36 cellular contexts compared by ENCODE assay signal in genomic region chr11:44348721-44349120, GRCh38. TPM values are rescaled to one million over a fixed set of nuclear protein-coding genes. Genes with fewer than 3 reads are reported as not detected.
"Had no signal": no experiment of that assay in that cellular context is flagged by ENCODE, and none has a peak within 500 bp of the region (broad histone marks: within the 10 kb centered on the region; RNA-seq: fewer than 3 reads in every experiment).

No MANE protein-coding gene starts in this region.

- H3K27ac Mint-ChIP-seq: activated CD4-positive, alpha-beta memory T cell treated with anti-CD3 and anti-CD28 coated beads for 36 hours; activated CD4-positive, alpha-beta T cell treated with anti-CD3 and anti-CD28 coated beads, Interleukin-2, amount 10 ng/mL, durations not matched to agents 24 days and 14 days; activated CD8-positive, alpha-beta T cell treated with anti-CD3 and anti-CD28 coated beads for 36 hours; activated naive CD4-positive, alpha-beta T cell treated with anti-CD3 and anti-CD28 coated beads for 36 hours; activated naive CD4-positive, alpha-beta T cell treated with anti-CD3 and anti-CD28 coated beads, Interleukin-2, amount 50 U/mL, for 72 hours; activated naive CD8-positive, alpha-beta T cell treated with anti-CD3 and anti-CD28 coated beads for 36 hours; activated T-cell treated with anti-CD3 and anti-CD28 coated beads, Interleukin-2, amount 50 U/mL, for 72 hours; activated T-helper 1 cell treated with anti-CD3 and anti-CD28 coated beads, Interleukin-12 subunit alpha, Interleukin-12 subunit beta, Interleukin-2, Interleukin-4 antibody, amounts not matched to agents 30 ng/mL and 10 ng/mL and 1 ng/mL, durations not matched to agents 14 hours and 24 hours and 36 hours; activated T-helper 17 cell treated with anti-CD3 and anti-CD28 coated beads, Interleukin-2, amount 50 U/mL, for 72 hours; T-helper 1 cell treated with Interleukin-12 subunit alpha and Interleukin-12 subunit beta and Interleukin-4 antibody, amounts not matched to agents 30 μg/mL and 1 μg/mL, for 36 hours; T-helper 2 cell treated with Interferon-gamma antibody and Interleukin-4, amounts not matched to agents 5 μg/mL and 100 μg/mL, for 36 hours had no signal

- H3K4me3 ChIP-seq: adrenal gland, body of pancreas, breast epithelium had no signal

- H3K9me3 Mint-ChIP-seq: activated B cell treated with CpG ODN at 0.5 μM for 24 hours; activated CD4-positive, alpha-beta memory T cell treated with anti-CD3 and anti-CD28 coated beads for 36 hours; activated CD4-positive, alpha-beta T cell treated with anti-CD3 and anti-CD28 coated beads, Interleukin-2, amount 10 ng/mL, durations not matched to agents 24 days and 14 days; activated CD8-positive, alpha-beta T cell treated with anti-CD3 and anti-CD28 coated beads for 36 hours; activated naive CD4-positive, alpha-beta T cell treated with anti-CD3 and anti-CD28 coated beads for 36 hours; activated naive CD4-positive, alpha-beta T cell treated with anti-CD3 and anti-CD28 coated beads, Interleukin-2, amount 50 U/mL, for 72 hours; activated naive CD8-positive, alpha-beta T cell treated with anti-CD3 and anti-CD28 coated beads for 36 hours; activated T-cell treated with anti-CD3 and anti-CD28 coated beads, Interleukin-2, amount 50 U/mL, for 4 hours; activated T-cell treated with anti-CD3 and anti-CD28 coated beads, Interleukin-2, amount 50 U/mL, for 72 hours; activated T-helper 1 cell treated with anti-CD3 and anti-CD28 coated beads, Interleukin-12 subunit alpha, Interleukin-12 subunit beta, Interleukin-2, Interleukin-4 antibody, amounts not matched to agents 30 ng/mL and 10 ng/mL and 1 ng/mL, durations not matched to agents 14 hours and 24 hours and 36 hours; activated T-helper 17 cell treated with anti-CD3 and anti-CD28 coated beads, Interleukin-2, amount 50 U/mL, for 72 hours; T-helper 1 cell treated with Interleukin-12 subunit alpha and Interleukin-12 subunit beta and Interleukin-4 antibody, amounts not matched to agents 30 μg/mL and 1 μg/mL, for 36 hours; T-helper 2 cell treated with Interferon-gamma antibody and Interleukin-4, amounts not matched to agents 5 μg/mL and 100 μg/mL, for 36 hours had no signal

- H3K4me3 Mint-ChIP-seq: activated B cell treated with CpG ODN at 0.5 μM for 24 hours; activated CD4-positive, alpha-beta memory T cell treated with anti-CD3 and anti-CD28 coated beads for 36 hours; activated CD4-positive, alpha-beta T cell treated with anti-CD3 and anti-CD28 coated beads, Interleukin-2, amount 10 ng/mL, durations not matched to agents 24 days and 14 days; activated CD8-positive, alpha-beta T cell treated with anti-CD3 and anti-CD28 coated beads for 36 hours; activated naive CD4-positive, alpha-beta T cell treated with anti-CD3 and anti-CD28 coated beads for 36 hours; activated naive CD8-positive, alpha-beta T cell treated with anti-CD3 and anti-CD28 coated beads for 36 hours; activated T-cell treated with anti-CD3 and anti-CD28 coated beads, Interleukin-2, amount 50 U/mL, for 4 hours; activated T-cell treated with anti-CD3 and anti-CD28 coated beads, Interleukin-2, amount 50 U/mL, for 72 hours; activated T-helper 1 cell treated with anti-CD3 and anti-CD28 coated beads, Interleukin-12 subunit alpha, Interleukin-12 subunit beta, Interleukin-2, Interleukin-4 antibody, amounts not matched to agents 30 ng/mL and 10 ng/mL and 1 ng/mL, durations not matched to agents 14 hours and 24 hours and 36 hours; activated T-helper 17 cell treated with anti-CD3 and anti-CD28 coated beads, Interleukin-2, amount 50 U/mL, for 72 hours; T-helper 1 cell treated with Interleukin-12 subunit alpha and Interleukin-12 subunit beta and Interleukin-4 antibody, amounts not matched to agents 30 μg/mL and 1 μg/mL, for 36 hours; T-helper 2 cell treated with Interferon-gamma antibody and Interleukin-4, amounts not matched to agents 5 μg/mL and 100 μg/mL, for 36 hours had no signal

- H3K4me1 Mint-ChIP-seq: activated CD4-positive, alpha-beta T cell treated with anti-CD3 and anti-CD28 coated beads, Interleukin-2, amount 10 ng/mL, durations not matched to agents 24 days and 14 days; activated naive CD8-positive, alpha-beta T cell treated with anti-CD3 and anti-CD28 coated beads for 36 hours; activated T-helper 17 cell treated with anti-CD3 and anti-CD28 coated beads, Interleukin-2, amount 50 U/mL, for 72 hours had no signal

- H3K4me1 ChIP-seq: adrenal gland, body of pancreas, breast epithelium had no signal

- H3K36me3 Mint-ChIP-seq: activated CD4-positive, alpha-beta memory T cell treated with anti-CD3 and anti-CD28 coated beads for 36 hours; activated naive CD4-positive, alpha-beta T cell treated with anti-CD3 and anti-CD28 coated beads, Interleukin-2, amount 50 U/mL, for 72 hours; activated naive CD8-positive, alpha-beta T cell treated with anti-CD3 and anti-CD28 coated beads for 36 hours had no signal

- H3K27me3 ChIP-seq: adrenal gland, body of pancreas had no signal

- H3K36me3 ChIP-seq: adrenal gland, brain microvascular endothelial cell, breast epithelium had no signal

- DNase-seq: activated B cell treated with CpG ODN at 0.5 μM for 24 hours; activated CD4-positive, alpha-beta memory T cell treated with anti-CD3 and anti-CD28 coated beads for 36 hours; activated CD4-positive, alpha-beta T cell treated with anti-CD3 and anti-CD28 coated beads for 4 hours; activated CD4-positive, alpha-beta T cell treated with anti-CD3 and anti-CD28 coated beads, Interleukin-2, amount 10 ng/mL, durations not matched to agents 24 days and 14 days; activated CD4-positive, alpha-beta T cell treated with anti-CD3 and anti-CD28 coated beads, Interleukin-2, amount 50 U/mL, for 4 hours; activated CD4-positive, CD25-positive, alpha-beta regulatory T cell treated with anti-CD3 and anti-CD28 coated beads, Interleukin-2, amount 50 U/mL, for 72 hours; activated CD8-positive, alpha-beta memory T cell treated with anti-CD3 and anti-CD28 coated beads, Interleukin-2, amount 50 U/mL, for 4 hours; activated CD8-positive, alpha-beta T cell treated with anti-CD3 and anti-CD28 coated beads for 36 hours; activated effector memory CD4-positive, alpha-beta T cell treated with anti-CD3 and anti-CD28 coated beads, Interleukin-2, amount 50 U/mL, for 16 hours; activated gamma-delta T cell treated with Interleukin-2 at 50 U/mL for 16 hours; activated naive CD4-positive, alpha-beta T cell; activated naive CD4-positive, alpha-beta T cell treated with anti-CD3 and anti-CD28 coated beads for 36 hours; activated naive CD4-positive, alpha-beta T cell treated with anti-CD3 and anti-CD28 coated beads, Interleukin-2, amount 50 U/mL, for 16 hours; activated naive CD8-positive, alpha-beta T cell treated with anti-CD3 and anti-CD28 coated beads for 36 hours; activated T-cell treated with anti-CD3 and anti-CD28 coated beads for 4 hours; activated T-cell treated with anti-CD3 and anti-CD28 coated beads, Interleukin-2, amount 50 U/mL, for 1 hour; activated T-cell treated with anti-CD3 and anti-CD28 coated beads, Interleukin-2, amount 50 U/mL, for 4 hours; activated T-cell treated with anti-CD3 and anti-CD28 coated beads, Interleukin-2, amount 50 U/mL, for 72 hours; adrenal gland; amniotic stem cell; aorta; body of pancreas; brain microvascular endothelial cell; central memory CD4-positive, alpha-beta T cell; T-helper 1 cell; T-helper 2 cell; T-helper 9 cell had no signal

- H3K27ac ChIP-seq: adrenal gland, body of pancreas, brain microvascular endothelial cell, breast epithelium, VCaP had no signal

- H3K9me3 ChIP-seq: adrenal gland, body of pancreas, breast epithelium had no signal

RNA-seq across cellular contexts. Expression of gene ALX4, which starts 38.8 kb away (rescaled TPM):
- total RNA-seq: activated B cell treated with CpG ODN at 0.5 μM for 24 hours; activated CD4-positive, alpha-beta memory T cell treated with anti-CD3 and anti-CD28 coated beads for 36 hours; activated CD4-positive, alpha-beta T cell treated with anti-CD3 and anti-CD28 coated beads, Interleukin-2, amount 10 ng/mL, durations not matched to agents 24 days and 14 days; activated CD8-positive, alpha-beta memory T cell treated with anti-CD3 and anti-CD28 coated beads for 36 hours; activated CD8-positive, alpha-beta T cell treated with anti-CD3 and anti-CD28 coated beads for 36 hours; activated naive CD4-positive, alpha-beta T cell treated with anti-CD3 and anti-CD28 coated beads for 36 hours; activated naive CD4-positive, alpha-beta T cell treated with anti-CD3 and anti-CD28 coated beads, Interleukin-2, amount 50 U/mL, for 72 hours; activated naive CD8-positive, alpha-beta T cell treated with anti-CD3 and anti-CD28 coated beads for 36 hours; activated T-cell treated with anti-CD3 and anti-CD28 coated beads, Interleukin-2, amount 50 U/mL, for 4 hours; activated T-cell treated with anti-CD3 and anti-CD28 coated beads, Interleukin-2, amount 50 U/mL, for 72 hours; activated T-helper 1 cell treated with anti-CD3 and anti-CD28 coated beads, Interleukin-12 subunit alpha, Interleukin-12 subunit beta, Interleukin-2, Interleukin-4 antibody, amounts not matched to agents 30 ng/mL and 10 ng/mL and 1 ng/mL, durations not matched to agents 14 hours and 24 hours and 36 hours; activated T-helper 17 cell treated with anti-CD3 and anti-CD28 coated beads, Interleukin-2, amount 50 U/mL, for 72 hours; adrenal gland; astrocyte; body of pancreas had no signal
